Comparison of ENCODE assay signal across 1 cellular context in genomic region chr15:69509131-69509530, GRCh38.
TF ChIP-seq lines count a peak whose summit lies in the region.

No MANE protein-coding gene starts in this region.

TF ChIP-seq in IMR-90, 13 proteins besides CTCF, POLR2A, EP300 and RAD21:
- TF ChIP-seq FOS (IDR thresholded peaks at IDR 0.05; ENCODE audit: low read depth, low read length) (no peak), NFE2L2 (IDR thresholded peaks at IDR 0.05; ENCODE audit: low read depth, low read length) (peak; percentile 22; the same call in 1 of the 2 replicates)
